In genomic region chr15:48358681-48359152, GRCh38 we compare ENCODE assay signal across 10 cellular contexts. TPM values are rescaled to one million over a fixed set of nuclear protein-coding genes. Genes with fewer than 3 reads are reported as not detected.
DNase-seq lines count a peak whose midpoint lies in the region; ATAC-seq, FAIRE-seq and TF ChIP-seq lines count a peak whose summit lies in the region.
"Had no signal": no experiment of that assay in that cellular context is flagged by ENCODE, and none has a peak within 500 bp of the region (broad histone marks: within the 10 kb centered on the region; RNA-seq: fewer than 3 reads in every experiment).

No MANE protein-coding gene starts in this region.

- no peak for TF ChIP-seq EP300 in sigmoid colon (IDR thresholded peaks at IDR 0.05)

- H3K27me3 ChIP-seq in MM.1S (replicated peaks; ENCODE audit: insufficient read depth, low read length): no peaks in the 10 kb centered on the region
- H3K27me3 ChIP-seq in endothelial cell of umbilical vein (ENCODE audit: control insufficient read depth in 2 of 2, insufficient read depth in 2 of 2, low read length in 2 of 2): no peaks in the 10 kb centered on the region
- no peaks in the 10 kb centered on the region for H3K27me3 ChIP-seq in sigmoid colon

- H3F3A ChIP-seq in MM.1S (ENCODE audit: insufficient read depth, low read length): peaks cover 11% of the 10 kb centered on the region; the same call in 1 of the 2 replicates

- peaks cover 3 to 7% of the 10 kb centered on the region in 2 donors for H3K4me1 Mint-ChIP-seq in effector memory CD8-positive, alpha-beta T cell (ENCODE audit: low read depth in 2 of 2)

- no peaks in the 10 kb centered on the region for H3K9me2 ChIP-seq in MM.1S (replicated peaks; ENCODE audit: insufficient read depth, low read length)

- H3K9me3 ChIP-seq in MM.1S (replicated peaks; ENCODE audit: insufficient read depth, low read length) (no peaks in the 10 kb centered on the region), endothelial cell of umbilical vein (replicated peaks; ENCODE audit: control insufficient read depth, insufficient read depth, low read length) (no peaks in the 10 kb centered on the region), sigmoid colon (no peaks in the 10 kb centered on the region)

- H3K27ac ChIP-seq in MM.1S (ENCODE audit: low read length) (no peak overlapping the region), endothelial cell of umbilical vein (ENCODE audit: insufficient read depth, low read depth, low read length) (peak overlapping the region; percentile 28), sigmoid colon (peak overlapping the region in 3 of 4 donors; percentile 4 to 41 (median 29))

- H3K9ac ChIP-seq in MM.1S (ENCODE audit: low read length): peak overlapping the region; percentile 1; the same call in 1 of the 2 replicates
- no peak overlapping the region for H3K9ac ChIP-seq in endothelial cell of umbilical vein (replicated peaks; ENCODE audit: extremely low read depth, insufficient read depth, low read length)

- POLR2A ChIA-PET in endothelial cell of umbilical vein (lab: Charles Lee): interaction anchor here (0.7 kb wide), 1 partner anchor 157 kb away, joined by 3 read pairs; no protein-coding TSS in a partner anchor

- peak; percentile 60 for FAIRE-seq in endothelial cell of umbilical vein (lab: Jason Lieb, UNC)

- H3K36me3 ChIP-seq in MM.1S (replicated peaks; ENCODE audit: insufficient read depth, low read length) (no peaks in the 10 kb centered on the region), endothelial cell of umbilical vein (ENCODE audit: control insufficient read depth in 2 of 2, extremely low read depth in 1 of 2, insufficient read depth in 2 of 2, low read length in 2 of 2) (no peaks in the 10 kb centered on the region), sigmoid colon (no peaks in the 10 kb centered on the region)

- peak overlapping the region; percentile 48; the same call in 1 of the 2 replicates for H2AFZ ChIP-seq in MM.1S (ENCODE audit: low read length)
- H2AFZ ChIP-seq in endothelial cell of umbilical vein (ENCODE audit: low read depth, low read length): peak overlapping the region; percentile 18

- ATAC-seq in effector memory CD8-positive, alpha-beta T cell (replicated peaks): no peak
- ATAC-seq in HG02840 (IDR thresholded peaks at IDR 0.05; ENCODE audit: low FRiP score, unreplicated experiment): no peak

- DNase-seq in GM12864 (ENCODE audit: low read depth): peak; percentile 13
- DNase-seq in MM.1S: no peak
- DNase-seq in endothelial cell of umbilical vein (ENCODE audit: low read depth, low spot score): peak; percentile 82
- no peak for DNase-seq in sigmoid colon
- no peak for DNase-seq in NCI-H2029 (lab: John Stamatoyannopoulos, UW)
- DNase-seq in T-helper 1 cell: no peak
- no peak for DNase-seq in effector memory CD8-positive, alpha-beta T cell
- DNase-seq: activated T-cell treated with anti-CD3 and anti-CD28 coated beads for 4 hours, NCI-H187 treated with DMSO at 0.1 percent for 48 hours had no signal

- WGBS in sigmoid colon, 2 donors: 37 to 51% methylated on average over 3 of the region's 3 CpGs

- dilution Hi-C loops in endothelial cell of umbilical vein (cut with MboI; ENCODE audit: extremely low pct_ligation_motif_present, low sequenced_read_pairs): no loop called here

- H3K36me3 Mint-ChIP-seq in effector memory CD8-positive, alpha-beta T cell (ENCODE audit: insufficient read depth): no peaks in the 10 kb centered on the region

- H3K79me2 ChIP-seq in MM.1S (ENCODE audit: low read length) (no peaks in the 10 kb centered on the region), endothelial cell of umbilical vein (ENCODE audit: control insufficient read depth, insufficient read depth, low read length) (no peaks in the 10 kb centered on the region)

- no peak overlapping the region for H3K4me3 Mint-ChIP-seq in effector memory CD8-positive, alpha-beta T cell

- no peaks in the 10 kb centered on the region for H3K27me3 Mint-ChIP-seq in effector memory CD8-positive, alpha-beta T cell

- BruUV-seq in endothelial cell of umbilical vein (replicated peaks; lab: Mats Ljungman, UMichigan): no TSS peak

- H3K9me3 Mint-ChIP-seq in effector memory CD8-positive, alpha-beta T cell: no peaks in the 10 kb centered on the region

- H3K4me1 ChIP-seq in MM.1S (ENCODE audit: low read length): peaks cover 7% of the 10 kb centered on the region
- H3K4me1 ChIP-seq in endothelial cell of umbilical vein (ENCODE audit: control insufficient read depth, extremely low read depth, insufficient read depth, low read length): peaks cover 22% of the 10 kb centered on the region
- no peaks in the 10 kb centered on the region for H3K4me1 ChIP-seq in sigmoid colon

- no peaks in the 10 kb centered on the region for H3K9me1 ChIP-seq in endothelial cell of umbilical vein (replicated peaks; ENCODE audit: control insufficient read depth, extremely low read depth, insufficient read depth, low read length)

- H4K20me1 ChIP-seq in MM.1S (ENCODE audit: insufficient read depth, low read length) (no peaks in the 10 kb centered on the region), endothelial cell of umbilical vein (replicated peaks; ENCODE audit: control insufficient read depth, extremely low read depth, insufficient read depth, low read length) (no peaks in the 10 kb centered on the region)

- intact Hi-C loops in endothelial cell of umbilical vein (cut with micrococcal nuclease): loop anchor here (1.0 to 10.0 kb wide), 10 partner anchors 34 to 686 kb away; partner anchors contain the start of genes FBN1, SECISBP2L and SHC4
- intact Hi-C loops in sigmoid colon (cut with DNase I): loop anchor here (10.0 kb wide), 1 partner anchor 446 kb away; no protein-coding TSS in a partner anchor

- H3K27ac Mint-ChIP-seq in effector memory CD8-positive, alpha-beta T cell: peak overlapping the region in 1 of 2 donors; percentile 68

- TF ChIP-seq POLR2A in endothelial cell of umbilical vein (IDR thresholded peaks at IDR 0.05; ENCODE audit: low read depth, low read length) (no peak), sigmoid colon (IDR thresholded peaks at IDR 0.05) (no peak)

- peak overlapping the region; percentile 37; the same call in 1 of the 2 replicates for H3K4me2 ChIP-seq in MM.1S (ENCODE audit: low read depth, low read length)
- peak overlapping the region; percentile 61 for H3K4me2 ChIP-seq in endothelial cell of umbilical vein (ENCODE audit: insufficient read depth, low read length)

- H3K4me3 ChIP-seq in GM12864 (ENCODE audit: low read depth, low read length): no peak overlapping the region
- H3K4me3 ChIP-seq in MM.1S (ENCODE audit: low read length): no peak overlapping the region
- peak overlapping the region in 1 of 3 experiments; percentile 4 for H3K4me3 ChIP-seq in endothelial cell of umbilical vein (replicated peaks in 1 of 3; ENCODE audit: insufficient read depth in 1 of 3, low read depth in 1 of 3, low read length in 3 of 3)
- no peak overlapping the region for H3K4me3 ChIP-seq in sigmoid colon

- CTCF ChIA-PET in endothelial cell of umbilical vein (lab: Charles Lee): interaction anchor here (0.6 to 5.5 kb wide), 61 partner anchors 11 to 1787 kb away, joined by 3 to 91 read pairs (median 5); partner anchors contain the start of genes CEP152 and EID1

- TF ChIP-seq CTCF in GM12864 (IDR thresholded peaks at IDR 0.05; ENCODE audit: low read depth, low read length, missing control alignments) (no peak), MM.1S (IDR thresholded peaks at IDR 0.05; ENCODE audit: low read length) (no peak), endothelial cell of umbilical vein (IDR thresholded peaks at IDR 0.05; ENCODE audit: extremely low read depth in 1 of 2, insufficient read depth in 1 of 2, low read depth in 1 of 2, low read length in 2 of 2) (no peak), sigmoid colon (IDR thresholded peaks at IDR 0.05) (no peak)

TF ChIP-seq in endothelial cell of umbilical vein, 7 proteins besides CTCF, POLR2A, EP300 and RAD21:
- TF ChIP-seq EZH2 (IDR thresholded peaks at IDR 0.05; ENCODE audit: borderline replicate concordance, low read depth, low read length, severe bottlenecking): no peak
- TF ChIP-seq FOS (IDR thresholded peaks at IDR 0.05; ENCODE audit: borderline replicate concordance, insufficient read depth, low read length): peak; percentile 18
- TF ChIP-seq MYC (IDR thresholded peaks at IDR 0.05; ENCODE audit: low read depth, low read length): no peak
- peak; percentile 29 for TF ChIP-seq POLR2AphosphoS5 (IDR thresholded peaks at IDR 0.05; ENCODE audit: insufficient read depth, low read depth, low read length)
- TF ChIP-seq JUN (IDR thresholded peaks at IDR 0.05; ENCODE audit: borderline replicate concordance, insufficient read depth, insufficient read length, low read depth): no peak

RNA-seq across cellular contexts. Expression of gene DUT, which starts 27.5 kb away (rescaled TPM):
- total RNA-seq in endothelial cell of umbilical vein: 127 and 135 TPM in 2 replicates
- polyA plus RNA-seq in endothelial cell of umbilical vein: 48.1 and 59.9 TPM in 2 replicates
- polyA plus RNA-seq in endothelial cell of umbilical vein (2011; cell fraction: cytosol; rRNA removed): 56.7 and 58.5 TPM in 2 replicates
- 58.4 and 85.4 TPM in 2 replicates for polyA plus RNA-seq in endothelial cell of umbilical vein (2011; cell fraction: nucleus; rRNA removed)
- polyA plus RNA-seq in endothelial cell of umbilical vein (2012): 62.6 and 85.4 TPM in 2 replicates
- 7.7 and 10.1 TPM in 2 replicates for polyA minus RNA-seq in endothelial cell of umbilical vein
- polyA minus RNA-seq in endothelial cell of umbilical vein (2011; cell fraction: cytosol; rRNA and poly(A)+ RNA removed): 88.5 TPM
- 12.9 and 14.8 TPM in 2 replicates for polyA minus RNA-seq in endothelial cell of umbilical vein (2011; cell fraction: nucleus; rRNA and poly(A)+ RNA removed)
- total RNA-seq in sigmoid colon: 100 to 1,000 TPM in 2 of 4 donors, 10 to 100 TPM in 2; 76.2 to 109 (median 102) TPM
- 10 to 100 TPM; 42.6 to 91.1 (median 59.9) TPM for polyA plus RNA-seq in sigmoid colon

Comparison
In these comparisons a context has a peak if more than half of its experiments do, and no peak if none do; other contexts are left out.
1. DNase-seq: peak in GM12864 (single experiment) and endothelial cell of umbilical vein (single experiment); none in MM.1S (single experiment), sigmoid colon (single experiment), NCI-H2029 (single experiment), T-helper 1 cell (0 of 5) and effector memory CD8-positive, alpha-beta T cell (0 of 3).